Comparison of ENCODE assay signal across 1 cellular context in genomic region chr6:31806470-31807272, GRCh38.
TF ChIP-seq lines count a peak whose summit lies in the region.

LSM2 (minus strand) TSS chr6:31806966; CDS start chr6:31806757, 209 bp downstream.

TF ChIP-seq in HepG2, 621 proteins besides CTCF, POLR2A, EP300 and RAD21 (continued from another document and continues in another):
- TF ChIP-seq, protein P1, sequence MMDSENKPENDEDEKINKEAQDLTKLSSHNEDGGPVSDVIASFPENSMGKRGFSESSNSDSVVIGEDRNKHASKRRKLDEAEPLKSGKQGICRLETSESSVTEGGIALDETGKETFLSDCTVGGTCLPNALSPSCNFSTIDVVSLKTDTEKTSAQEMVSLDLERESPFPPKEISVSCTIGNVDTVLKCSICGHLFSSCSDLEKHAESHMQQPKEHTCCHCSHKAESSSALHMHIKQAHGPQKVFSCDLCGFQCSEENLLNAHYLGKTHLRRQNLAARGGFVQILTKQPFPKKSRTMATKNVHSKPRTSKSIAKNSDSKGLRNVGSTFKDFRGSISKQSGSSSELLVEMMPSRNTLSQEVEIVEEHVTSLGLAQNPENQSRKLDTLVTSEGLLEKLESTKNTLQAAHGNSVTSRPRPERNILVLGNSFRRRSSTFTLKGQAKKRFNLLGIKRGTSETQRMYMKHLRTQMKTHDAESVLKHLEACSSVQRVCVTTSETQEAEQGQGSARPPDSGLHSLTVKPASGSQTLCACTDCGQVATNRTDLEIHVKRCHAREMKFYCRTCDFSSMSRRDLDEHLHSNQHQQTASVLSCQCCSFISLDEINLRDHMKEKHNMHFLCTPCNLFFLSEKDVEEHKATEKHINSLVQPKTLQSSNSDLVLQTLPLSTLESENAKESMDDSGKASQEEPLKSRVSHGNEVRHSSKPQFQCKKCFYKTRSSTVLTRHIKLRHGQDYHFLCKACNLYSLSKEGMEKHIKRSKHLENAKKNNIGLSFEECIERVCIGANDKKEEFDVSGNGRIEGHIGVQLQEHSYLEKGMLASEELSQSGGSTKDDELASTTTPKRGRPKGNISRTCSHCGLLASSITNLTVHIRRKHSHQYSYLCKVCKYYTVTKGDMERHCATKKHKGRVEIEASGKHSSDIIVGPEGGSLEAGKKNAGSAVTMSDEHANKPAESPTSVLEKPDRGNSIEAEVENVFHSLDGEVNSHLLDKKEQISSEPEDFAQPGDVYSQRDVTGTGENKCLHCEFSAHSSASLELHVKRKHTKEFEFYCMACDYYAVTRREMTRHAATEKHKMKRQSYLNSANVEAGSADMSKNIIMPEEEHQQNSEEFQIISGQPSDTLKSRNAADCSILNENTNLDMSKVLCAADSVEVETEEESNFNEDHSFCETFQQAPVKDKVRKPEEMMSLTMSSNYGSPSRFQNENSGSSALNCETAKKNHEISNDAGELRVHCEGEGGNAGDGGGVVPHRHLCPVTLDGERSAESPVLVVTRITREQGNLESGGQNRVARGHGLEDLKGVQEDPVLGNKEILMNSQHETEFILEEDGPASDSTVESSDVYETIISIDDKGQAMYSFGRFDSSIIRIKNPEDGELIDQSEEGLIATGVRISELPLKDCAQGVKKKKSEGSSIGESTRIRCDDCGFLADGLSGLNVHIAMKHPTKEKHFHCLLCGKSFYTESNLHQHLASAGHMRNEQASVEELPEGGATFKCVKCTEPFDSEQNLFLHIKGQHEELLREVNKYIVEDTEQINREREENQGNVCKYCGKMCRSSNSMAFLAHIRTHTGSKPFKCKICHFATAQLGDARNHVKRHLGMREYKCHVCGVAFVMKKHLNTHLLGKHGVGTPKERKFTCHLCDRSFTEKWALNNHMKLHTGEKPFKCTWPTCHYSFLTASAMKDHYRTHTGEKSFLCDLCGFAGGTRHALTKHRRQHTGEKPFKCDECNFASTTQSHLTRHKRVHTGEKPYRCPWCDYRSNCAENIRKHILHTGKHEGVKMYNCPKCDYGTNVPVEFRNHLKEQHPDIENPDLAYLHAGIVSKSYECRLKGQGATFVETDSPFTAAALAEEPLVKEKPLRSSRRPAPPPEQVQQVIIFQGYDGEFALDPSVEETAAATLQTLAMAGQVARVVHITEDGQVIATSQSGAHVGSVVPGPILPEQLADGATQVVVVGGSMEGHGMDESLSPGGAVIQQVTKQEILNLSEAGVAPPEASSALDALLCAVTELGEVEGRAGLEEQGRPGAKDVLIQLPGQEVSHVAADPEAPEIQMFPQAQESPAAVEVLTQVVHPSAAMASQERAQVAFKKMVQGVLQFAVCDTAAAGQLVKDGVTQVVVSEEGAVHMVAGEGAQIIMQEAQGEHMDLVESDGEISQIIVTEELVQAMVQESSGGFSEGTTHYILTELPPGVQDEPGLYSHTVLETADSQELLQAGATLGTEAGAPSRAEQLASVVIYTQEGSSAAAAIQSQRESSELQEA (CRISPR knock-in tag; IDR thresholded peaks at IDR 0.05; ENCODE audit: not compliant biosample characterization) = peak; percentile 88
- no peak for TF ChIP-seq ZNF207 (IDR thresholded peaks at IDR 0.05; ENCODE audit: borderline replicate concordance)
- TF ChIP-seq ZNF333 (CRISPR knock-in tag; IDR thresholded peaks at IDR 0.05; ENCODE audit: borderline replicate concordance) = peak; percentile 89; the same call in 1 of the 2 replicates
- no peak for TF ChIP-seq ARNT (IDR thresholded peaks at IDR 0.05)
- peak; percentile 96 for TF ChIP-seq KDM3A (CRISPR knock-in tag; IDR thresholded peaks at IDR 0.05; ENCODE audit: low read depth)
- TF ChIP-seq, protein P2, sequence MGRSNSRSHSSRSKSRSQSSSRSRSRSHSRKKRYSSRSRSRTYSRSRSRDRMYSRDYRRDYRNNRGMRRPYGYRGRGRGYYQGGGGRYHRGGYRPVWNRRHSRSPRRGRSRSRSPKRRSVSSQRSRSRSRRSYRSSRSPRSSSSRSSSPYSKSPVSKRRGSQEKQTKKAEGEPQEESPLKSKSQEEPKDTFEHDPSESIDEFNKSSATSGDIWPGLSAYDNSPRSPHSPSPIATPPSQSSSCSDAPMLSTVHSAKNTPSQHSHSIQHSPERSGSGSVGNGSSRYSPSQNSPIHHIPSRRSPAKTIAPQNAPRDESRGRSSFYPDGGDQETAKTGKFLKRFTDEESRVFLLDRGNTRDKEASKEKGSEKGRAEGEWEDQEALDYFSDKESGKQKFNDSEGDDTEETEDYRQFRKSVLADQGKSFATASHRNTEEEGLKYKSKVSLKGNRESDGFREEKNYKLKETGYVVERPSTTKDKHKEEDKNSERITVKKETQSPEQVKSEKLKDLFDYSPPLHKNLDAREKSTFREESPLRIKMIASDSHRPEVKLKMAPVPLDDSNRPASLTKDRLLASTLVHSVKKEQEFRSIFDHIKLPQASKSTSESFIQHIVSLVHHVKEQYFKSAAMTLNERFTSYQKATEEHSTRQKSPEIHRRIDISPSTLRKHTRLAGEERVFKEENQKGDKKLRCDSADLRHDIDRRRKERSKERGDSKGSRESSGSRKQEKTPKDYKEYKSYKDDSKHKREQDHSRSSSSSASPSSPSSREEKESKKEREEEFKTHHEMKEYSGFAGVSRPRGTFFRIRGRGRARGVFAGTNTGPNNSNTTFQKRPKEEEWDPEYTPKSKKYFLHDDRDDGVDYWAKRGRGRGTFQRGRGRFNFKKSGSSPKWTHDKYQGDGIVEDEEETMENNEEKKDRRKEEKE (IDR thresholded peaks at IDR 0.05) = no peak
- peak; percentile 98 for TF ChIP-seq ZNF510 (CRISPR knock-in tag; IDR thresholded peaks at IDR 0.05; ENCODE audit: low read depth)
- peak; percentile 78; the same call in 1 of the 2 replicates for TF ChIP-seq ZNF607 (CRISPR knock-in tag; IDR thresholded peaks at IDR 0.05; ENCODE audit: borderline replicate concordance)
- TF ChIP-seq KLF15 (CRISPR knock-in tag; IDR thresholded peaks at IDR 0.05; ENCODE audit: borderline replicate concordance) = no peak
- TF ChIP-seq ZNF276 (CRISPR knock-in tag; IDR thresholded peaks at IDR 0.05; ENCODE audit: low read depth) = peak; percentile 95; the same call in 1 of the 2 replicates
- TF ChIP-seq HOXA9 (CRISPR knock-in tag; IDR thresholded peaks at IDR 0.05; ENCODE audit: borderline replicate concordance) = no peak
- peak; percentile 76 for TF ChIP-seq GATAD2A (CRISPR knock-in tag; IDR thresholded peaks at IDR 0.05)
- TF ChIP-seq MAFG (CRISPR knock-in tag; IDR thresholded peaks at IDR 0.05) = no peak
- TF ChIP-seq POGZ (CRISPR knock-in tag; IDR thresholded peaks at IDR 0.05) = peak; percentile 93
- TF ChIP-seq MTA3 (CRISPR knock-in tag; IDR thresholded peaks at IDR 0.05) = no peak
- TF ChIP-seq NFIC (IDR thresholded peaks at IDR 0.05; ENCODE audit: low read length) = no peak
- TF ChIP-seq SP5 (CRISPR knock-in tag; IDR thresholded peaks at IDR 0.05; ENCODE audit: borderline replicate concordance, low read depth) = peak; percentile 68; the same call in 1 of the 2 replicates
- no peak for TF ChIP-seq NR1H2 (CRISPR knock-in tag; IDR thresholded peaks at IDR 0.05; ENCODE audit: borderline replicate concordance, low read depth)
- TF ChIP-seq GRHL1 (CRISPR knock-in tag; conservative IDR thresholded peaks at IDR 0.05) = no peak
- TF ChIP-seq ZFP82 (CRISPR knock-in tag; IDR thresholded peaks at IDR 0.05; ENCODE audit: borderline replicate concordance) = 0 out of 2 replicates have a peak, but pooled peaks have one; percentile 45
- peak; percentile 74; the same call in 1 of the 2 replicates for TF ChIP-seq SAFB2 (CRISPR knock-in tag; IDR thresholded peaks at IDR 0.05; ENCODE audit: borderline replicate concordance, low read depth)
- peak; percentile 87 for TF ChIP-seq JUN (CRISPR knock-in tag; IDR thresholded peaks at IDR 0.05)
- TF ChIP-seq TAF1 (CRISPR knock-in tag; IDR thresholded peaks at IDR 0.05) = peak; percentile 91
- no peak for TF ChIP-seq ZNF652 (CRISPR knock-in tag; IDR thresholded peaks at IDR 0.05; ENCODE audit: borderline replicate concordance, low read depth)
- peak; percentile 70 for TF ChIP-seq AGO1 (IDR thresholded peaks at IDR 0.05; ENCODE audit: low read depth, low read length, poor library complexity, severe bottlenecking)
- peak; percentile 85 for TF ChIP-seq ATF2 (CRISPR knock-in tag; IDR thresholded peaks at IDR 0.05)
- TF ChIP-seq ESRRA (CRISPR knock-in tag; IDR thresholded peaks at IDR 0.05; ENCODE audit: low read depth) = peak; percentile 84
- no peak for TF ChIP-seq ZBTB1 (CRISPR knock-in tag; IDR thresholded peaks at IDR 0.05; ENCODE audit: borderline replicate concordance)
- 0 out of 2 replicates have a peak, but pooled peaks have one; percentile 34 for TF ChIP-seq NFIB (CRISPR knock-in tag; IDR thresholded peaks at IDR 0.05; ENCODE audit: borderline replicate concordance)
- TF ChIP-seq SRSF4 (IDR thresholded peaks at IDR 0.05; ENCODE audit: low read depth, low read length, poor library complexity, severe bottlenecking) = no peak
- TF ChIP-seq ZNF674 (CRISPR knock-in tag; IDR thresholded peaks at IDR 0.05; ENCODE audit: low read depth) = no peak
- peak; percentile 80 for TF ChIP-seq ZNF609 (CRISPR knock-in tag; IDR thresholded peaks at IDR 0.05; ENCODE audit: borderline replicate concordance)
